In the genomic region with DNA sequence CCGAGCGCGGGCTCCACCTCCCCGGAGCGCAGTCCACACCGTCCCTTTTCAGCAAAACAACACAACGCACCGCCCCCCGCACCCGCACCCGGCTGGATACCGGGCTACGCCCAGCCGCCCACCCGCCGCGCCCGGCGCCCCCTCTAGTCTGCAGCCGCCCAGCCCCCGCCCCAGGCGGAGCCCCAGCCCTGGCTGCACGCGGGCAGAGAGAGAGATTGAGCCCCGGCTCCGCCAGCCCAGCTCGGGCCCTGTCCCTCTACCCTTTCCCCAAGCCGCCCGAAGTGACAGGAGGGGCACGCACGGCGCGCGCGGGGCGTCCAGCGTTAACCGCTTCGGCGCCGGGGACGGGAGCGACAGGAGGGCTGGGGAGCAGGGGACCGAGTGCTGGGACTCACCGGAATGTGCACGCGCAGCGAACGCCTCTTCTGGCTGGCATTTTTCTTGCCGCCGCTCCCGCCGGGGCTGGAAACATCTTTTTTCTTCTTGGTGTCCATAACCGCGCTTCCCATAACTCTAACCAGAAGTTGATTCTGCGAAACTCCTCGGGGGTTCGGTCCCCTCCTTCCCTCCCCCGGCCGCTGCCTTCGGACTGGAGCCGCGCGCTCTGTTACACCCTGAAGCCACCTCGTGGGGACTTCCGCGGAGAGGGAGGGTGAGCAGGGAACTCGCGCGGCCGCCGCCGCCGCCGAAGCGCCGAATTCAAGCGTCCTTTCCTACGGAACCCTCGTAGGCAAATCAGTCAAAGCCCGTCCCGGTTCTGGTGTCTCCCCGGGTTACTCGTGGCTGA, we compare ENCODE assay signal across 1 cellular context.
TF ChIP-seq lines count a peak whose summit lies in the region.

No MANE protein-coding gene starts in this region.

TF ChIP-seq in GM12878, 131 proteins besides CTCF, POLR2A, EP300 and RAD21 (continued from another document):
- TF ChIP-seq, protein P1, sequence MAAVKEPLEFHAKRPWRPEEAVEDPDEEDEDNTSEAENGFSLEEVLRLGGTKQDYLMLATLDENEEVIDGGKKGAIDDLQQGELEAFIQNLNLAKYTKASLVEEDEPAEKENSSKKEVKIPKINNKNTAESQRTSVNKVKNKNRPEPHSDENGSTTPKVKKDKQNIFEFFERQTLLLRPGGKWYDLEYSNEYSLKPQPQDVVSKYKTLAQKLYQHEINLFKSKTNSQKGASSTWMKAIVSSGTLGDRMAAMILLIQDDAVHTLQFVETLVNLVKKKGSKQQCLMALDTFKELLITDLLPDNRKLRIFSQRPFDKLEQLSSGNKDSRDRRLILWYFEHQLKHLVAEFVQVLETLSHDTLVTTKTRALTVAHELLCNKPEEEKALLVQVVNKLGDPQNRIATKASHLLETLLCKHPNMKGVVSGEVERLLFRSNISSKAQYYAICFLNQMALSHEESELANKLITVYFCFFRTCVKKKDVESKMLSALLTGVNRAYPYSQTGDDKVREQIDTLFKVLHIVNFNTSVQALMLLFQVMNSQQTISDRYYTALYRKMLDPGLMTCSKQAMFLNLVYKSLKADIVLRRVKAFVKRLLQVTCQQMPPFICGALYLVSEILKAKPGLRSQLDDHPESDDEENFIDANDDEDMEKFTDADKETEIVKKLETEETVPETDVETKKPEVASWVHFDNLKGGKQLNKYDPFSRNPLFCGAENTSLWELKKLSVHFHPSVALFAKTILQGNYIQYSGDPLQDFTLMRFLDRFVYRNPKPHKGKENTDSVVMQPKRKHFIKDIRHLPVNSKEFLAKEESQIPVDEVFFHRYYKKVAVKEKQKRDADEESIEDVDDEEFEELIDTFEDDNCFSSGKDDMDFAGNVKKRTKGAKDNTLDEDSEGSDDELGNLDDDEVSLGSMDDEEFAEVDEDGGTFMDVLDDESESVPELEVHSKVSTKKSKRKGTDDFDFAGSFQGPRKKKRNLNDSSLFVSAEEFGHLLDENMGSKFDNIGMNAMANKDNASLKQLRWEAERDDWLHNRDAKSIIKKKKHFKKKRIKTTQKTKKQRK (IDR thresholded peaks at IDR 0.05; ENCODE audit: low read depth, low read length) = no peak
- no peak for TF ChIP-seq IRF4 (IDR thresholded peaks at IDR 0.05; ENCODE audit: low read depth, low read length)
- no peak for TF ChIP-seq ZNF384 (IDR thresholded peaks at IDR 0.05; ENCODE audit: borderline replicate concordance, low read depth, low read length)
- TF ChIP-seq, protein P2, sequence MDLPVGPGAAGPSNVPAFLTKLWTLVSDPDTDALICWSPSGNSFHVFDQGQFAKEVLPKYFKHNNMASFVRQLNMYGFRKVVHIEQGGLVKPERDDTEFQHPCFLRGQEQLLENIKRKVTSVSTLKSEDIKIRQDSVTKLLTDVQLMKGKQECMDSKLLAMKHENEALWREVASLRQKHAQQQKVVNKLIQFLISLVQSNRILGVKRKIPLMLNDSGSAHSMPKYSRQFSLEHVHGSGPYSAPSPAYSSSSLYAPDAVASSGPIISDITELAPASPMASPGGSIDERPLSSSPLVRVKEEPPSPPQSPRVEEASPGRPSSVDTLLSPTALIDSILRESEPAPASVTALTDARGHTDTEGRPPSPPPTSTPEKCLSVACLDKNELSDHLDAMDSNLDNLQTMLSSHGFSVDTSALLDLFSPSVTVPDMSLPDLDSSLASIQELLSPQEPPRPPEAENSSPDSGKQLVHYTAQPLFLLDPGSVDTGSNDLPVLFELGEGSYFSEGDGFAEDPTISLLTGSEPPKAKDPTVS (IDR thresholded peaks at IDR 0.05; ENCODE audit: low read depth, low read length) = no peak
- no peak for TF ChIP-seq POLR2AphosphoS5 (IDR thresholded peaks at IDR 0.05; ENCODE audit: low read length)
- TF ChIP-seq KDM1A (IDR thresholded peaks at IDR 0.05; ENCODE audit: borderline replicate concordance) = no peak
- no peak for TF ChIP-seq BRCA1 (IDR thresholded peaks at IDR 0.05; ENCODE audit: low read depth, low read length)
- no peak for TF ChIP-seq BHLHE40 (IDR thresholded peaks at IDR 0.05; ENCODE audit: borderline replicate concordance in 1 of 2, low read depth in 2 of 2, low read length in 1 of 2)
- TF ChIP-seq, protein P3, sequence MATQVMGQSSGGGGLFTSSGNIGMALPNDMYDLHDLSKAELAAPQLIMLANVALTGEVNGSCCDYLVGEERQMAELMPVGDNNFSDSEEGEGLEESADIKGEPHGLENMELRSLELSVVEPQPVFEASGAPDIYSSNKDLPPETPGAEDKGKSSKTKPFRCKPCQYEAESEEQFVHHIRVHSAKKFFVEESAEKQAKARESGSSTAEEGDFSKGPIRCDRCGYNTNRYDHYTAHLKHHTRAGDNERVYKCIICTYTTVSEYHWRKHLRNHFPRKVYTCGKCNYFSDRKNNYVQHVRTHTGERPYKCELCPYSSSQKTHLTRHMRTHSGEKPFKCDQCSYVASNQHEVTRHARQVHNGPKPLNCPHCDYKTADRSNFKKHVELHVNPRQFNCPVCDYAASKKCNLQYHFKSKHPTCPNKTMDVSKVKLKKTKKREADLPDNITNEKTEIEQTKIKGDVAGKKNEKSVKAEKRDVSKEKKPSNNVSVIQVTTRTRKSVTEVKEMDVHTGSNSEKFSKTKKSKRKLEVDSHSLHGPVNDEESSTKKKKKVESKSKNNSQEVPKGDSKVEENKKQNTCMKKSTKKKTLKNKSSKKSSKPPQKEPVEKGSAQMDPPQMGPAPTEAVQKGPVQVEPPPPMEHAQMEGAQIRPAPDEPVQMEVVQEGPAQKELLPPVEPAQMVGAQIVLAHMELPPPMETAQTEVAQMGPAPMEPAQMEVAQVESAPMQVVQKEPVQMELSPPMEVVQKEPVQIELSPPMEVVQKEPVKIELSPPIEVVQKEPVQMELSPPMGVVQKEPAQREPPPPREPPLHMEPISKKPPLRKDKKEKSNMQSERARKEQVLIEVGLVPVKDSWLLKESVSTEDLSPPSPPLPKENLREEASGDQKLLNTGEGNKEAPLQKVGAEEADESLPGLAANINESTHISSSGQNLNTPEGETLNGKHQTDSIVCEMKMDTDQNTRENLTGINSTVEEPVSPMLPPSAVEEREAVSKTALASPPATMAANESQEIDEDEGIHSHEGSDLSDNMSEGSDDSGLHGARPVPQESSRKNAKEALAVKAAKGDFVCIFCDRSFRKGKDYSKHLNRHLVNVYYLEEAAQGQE (IDR thresholded peaks at IDR 0.05; ENCODE audit: low read depth, low read length) = no peak
- TF ChIP-seq, protein P4, sequence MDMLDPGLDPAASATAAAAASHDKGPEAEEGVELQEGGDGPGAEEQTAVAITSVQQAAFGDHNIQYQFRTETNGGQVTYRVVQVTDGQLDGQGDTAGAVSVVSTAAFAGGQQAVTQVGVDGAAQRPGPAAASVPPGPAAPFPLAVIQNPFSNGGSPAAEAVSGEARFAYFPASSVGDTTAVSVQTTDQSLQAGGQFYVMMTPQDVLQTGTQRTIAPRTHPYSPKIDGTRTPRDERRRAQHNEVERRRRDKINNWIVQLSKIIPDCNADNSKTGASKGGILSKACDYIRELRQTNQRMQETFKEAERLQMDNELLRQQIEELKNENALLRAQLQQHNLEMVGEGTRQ (IDR thresholded peaks at IDR 0.05; ENCODE audit: borderline replicate concordance, low read depth, low read length) = no peak
- TF ChIP-seq SPI1 (IDR thresholded peaks at IDR 0.05; ENCODE audit: borderline replicate concordance, insufficient read depth, low read depth, low read length) = no peak
